Comparison of ENCODE assay signal across 13 cellular contexts in genomic region chr22:45516923-45517675, GRCh38. TPM values are rescaled to one million over a fixed set of nuclear protein-coding genes. Genes with fewer than 3 reads are reported as not detected.
DNase-seq lines count a peak whose midpoint lies in the region; ATAC-seq and TF ChIP-seq lines count a peak whose summit lies in the region.
"Had no signal": no experiment of that assay in that cellular context is flagged by ENCODE, and none has a peak within 500 bp of the region (broad histone marks: within the 10 kb centered on the region; RNA-seq: fewer than 3 reads in every experiment).

No MANE protein-coding gene starts in this region.

- no peak overlapping the region for H3K4me3 Mint-ChIP-seq in osteocyte (ENCODE audit: unreplicated experiment)
- no peak overlapping the region for H3K4me3 Mint-ChIP-seq in T-cell

- H3K27me3 Mint-ChIP-seq in osteocyte (ENCODE audit: unreplicated experiment) (no peaks in the 10 kb centered on the region), T-cell (peaks cover 5 to 22% of the 10 kb centered on the region in 2 donors)

- POLR2A ChIA-PET in T-cell (lab: Charles Lee) = no interaction called here

- H3K4me1 Mint-ChIP-seq in osteocyte (ENCODE audit: unreplicated experiment) (peaks cover 57% of the 10 kb centered on the region), T-cell (no peaks in the 10 kb centered on the region)

- TF ChIP-seq CTCF in esophagus squamous epithelium (IDR thresholded peaks at IDR 0.05) = no peak
- TF ChIP-seq CTCF in osteocyte (IDR thresholded peaks at IDR 0.05) = no peak

- 49 to 53% methylated on average over 4 to 10 of the region's 18 CpGs for WGBS in esophagus squamous epithelium, 2 donors

- peak overlapping the region; percentile 32 for H3K27ac Mint-ChIP-seq in osteocyte (ENCODE audit: unreplicated experiment)
- no peak overlapping the region for H3K27ac Mint-ChIP-seq in T-cell

- H3K36me3 Mint-ChIP-seq in osteocyte (ENCODE audit: unreplicated experiment) (peaks cover 11% of the 10 kb centered on the region), T-cell (no peaks in the 10 kb centered on the region)

- DNase-seq in AG08396 (ENCODE audit: low spot score) (peak; percentile 50), NCI-H226 (peak; percentile 81), esophagus squamous epithelium (lab: John Stamatoyannopoulos, UW) (no peak), osteocyte (ENCODE audit: extremely low spot score, unreplicated experiment) (no peak), T-helper 9 cell (no peak), T-cell (no peak), HuH-7.5 (ENCODE audit: low spot score) (no peak)
- DNase-seq: activated CD4-positive, alpha-beta T cell treated with anti-CD3 and anti-CD28 coated beads, Interleukin-2, amount 50 U/mL, for 1 hour; heart left ventricle; NCI-H82; small intestine had no signal

- peak overlapping the region in 3 of 4 donors; percentile 81 to 90 (median 84) for H3K27ac ChIP-seq in esophagus squamous epithelium

- H3K9me3 ChIP-seq in esophagus squamous epithelium = no peaks in the 10 kb centered on the region
- H3K9me3 ChIP-seq: heart left ventricle had no signal

- H3K9me3 Mint-ChIP-seq in osteocyte (ENCODE audit: unreplicated experiment) = no peaks in the 10 kb centered on the region
- H3K9me3 Mint-ChIP-seq in T-cell = no peaks in the 10 kb centered on the region

- CTCF ChIA-PET in T-cell (lab: Charles Lee) = no interaction called here

- no peaks in the 10 kb centered on the region for H3K27me3 ChIP-seq in esophagus squamous epithelium
- H3K27me3 ChIP-seq: heart left ventricle had no signal

- H3K4me3 ChIP-seq in esophagus squamous epithelium = no peak overlapping the region
- H3K4me3 ChIP-seq: coronary artery, heart left ventricle had no signal

- intact Hi-C loops in esophagus squamous epithelium (cut with DNase I) = no loop called here

- TF ChIP-seq POLR2A in esophagus squamous epithelium (IDR thresholded peaks at IDR 0.05) = no peak

- peaks cover 0 to 32% (median 0%) of the 10 kb centered on the region in 3 donors for H3K36me3 ChIP-seq in esophagus squamous epithelium

- H3K4me1 ChIP-seq in esophagus squamous epithelium = peaks cover 13 to 79% (median 32%) of the 10 kb centered on the region in 3 donors

- ATAC-seq in T-cell (replicated peaks in 1 of 4) (no peak), HG02870 (IDR thresholded peaks at IDR 0.05; ENCODE audit: unreplicated experiment) (no peak)

RNA-seq across cellular contexts. Expression of gene FBLN1, which starts 14.4 kb away (rescaled TPM):
- total RNA-seq in esophagus squamous epithelium (100 to 1,000 TPM in 2 of 4 donors, 10 to 100 TPM in 2; 33.7 to 546 (median 86.3) TPM), osteocyte (211 and 240 TPM in 2 replicates), T-cell (1 to 10 TPM in 2 of 5 donors, under 1 TPM in 1, not detected in 2; 0.96 to 1.5 (median 1.0) TPM)

Comparison
In these comparisons a context has a peak if more than half of its experiments do, and no peak if none do; other contexts are left out.
1. DNase-seq: peak in AG08396 (single experiment) and NCI-H226 (single experiment); none in esophagus squamous epithelium (single experiment), osteocyte (single experiment), T-helper 9 cell (single experiment), T-cell (0 of 34) and HuH-7.5 (single experiment).
2. RNA of gene FBLN1, which starts 14.4 kb away (total RNA-seq): 211 to 240 TPM in osteocyte and 33.7 to 546 TPM in esophagus squamous epithelium; 0.96 to 1.5 TPM in T-cell; every median in the first group is over 10 times any median in the second.